36 cellular contexts compared by ENCODE assay signal in genomic region chr11:96635655-96636054, GRCh38.
"Had no signal": no experiment of that assay in that cellular context is flagged by ENCODE, and none has a peak within 500 bp of the region (broad histone marks: within the 10 kb centered on the region; RNA-seq: fewer than 3 reads in every experiment).

No MANE protein-coding gene starts in this region.

- H3K27ac Mint-ChIP-seq: activated B cell treated with CpG ODN at 0.5 μM for 24 hours; activated CD4-positive, alpha-beta memory T cell treated with anti-CD3 and anti-CD28 coated beads for 36 hours; activated CD4-positive, alpha-beta T cell treated with anti-CD3 and anti-CD28 coated beads, Interleukin-2, amount 10 ng/mL, durations not matched to agents 24 days and 14 days; activated CD8-positive, alpha-beta T cell treated with anti-CD3 and anti-CD28 coated beads for 36 hours; activated naive CD4-positive, alpha-beta T cell treated with anti-CD3 and anti-CD28 coated beads for 36 hours; activated naive CD4-positive, alpha-beta T cell treated with anti-CD3 and anti-CD28 coated beads, Interleukin-2, amount 50 U/mL, for 72 hours; activated naive CD8-positive, alpha-beta T cell treated with anti-CD3 and anti-CD28 coated beads for 36 hours; activated T-cell treated with anti-CD3 and anti-CD28 coated beads, Interleukin-2, amount 50 U/mL, for 72 hours; activated T-helper 1 cell treated with anti-CD3 and anti-CD28 coated beads, Interleukin-12 subunit alpha, Interleukin-12 subunit beta, Interleukin-2, Interleukin-4 antibody, amounts not matched to agents 30 ng/mL and 10 ng/mL and 1 ng/mL, durations not matched to agents 14 hours and 24 hours and 36 hours; activated T-helper 17 cell treated with anti-CD3 and anti-CD28 coated beads, Interleukin-2, amount 50 U/mL, for 72 hours; T-helper 1 cell treated with Interleukin-12 subunit alpha and Interleukin-12 subunit beta and Interleukin-4 antibody, amounts not matched to agents 30 μg/mL and 1 μg/mL, for 36 hours; T-helper 2 cell treated with Interferon-gamma antibody and Interleukin-4, amounts not matched to agents 5 μg/mL and 100 μg/mL, for 36 hours had no signal

- H3K27ac ChIP-seq: adrenal gland, body of pancreas, brain microvascular endothelial cell, breast epithelium, VCaP had no signal

- H3K27me3 ChIP-seq: adrenal gland, body of pancreas, brain microvascular endothelial cell, breast epithelium had no signal

- DNase-seq: activated B cell treated with CpG ODN at 0.5 μM for 24 hours; activated CD4-positive, alpha-beta memory T cell treated with anti-CD3 and anti-CD28 coated beads for 36 hours; activated CD4-positive, alpha-beta T cell treated with anti-CD3 and anti-CD28 coated beads for 4 hours; activated CD4-positive, alpha-beta T cell treated with anti-CD3 and anti-CD28 coated beads, Interleukin-2, amount 10 ng/mL, durations not matched to agents 24 days and 14 days; activated CD4-positive, alpha-beta T cell treated with anti-CD3 and anti-CD28 coated beads, Interleukin-2, amount 50 U/mL, for 1 hour; activated CD4-positive, alpha-beta T cell treated with anti-CD3 and anti-CD28 coated beads, Interleukin-2, amount 50 U/mL, for 4 hours; activated CD4-positive, CD25-positive, alpha-beta regulatory T cell treated with anti-CD3 and anti-CD28 coated beads, Interleukin-2, amount 50 U/mL, for 72 hours; activated CD8-positive, alpha-beta memory T cell treated with anti-CD3 and anti-CD28 coated beads, Interleukin-2, amount 50 U/mL, for 4 hours; activated CD8-positive, alpha-beta T cell treated with anti-CD3 and anti-CD28 coated beads for 36 hours; activated effector memory CD4-positive, alpha-beta T cell treated with anti-CD3 and anti-CD28 coated beads, Interleukin-2, amount 50 U/mL, for 16 hours; activated gamma-delta T cell treated with Interleukin-2 at 50 U/mL for 16 hours; activated naive CD4-positive, alpha-beta T cell; activated naive CD4-positive, alpha-beta T cell treated with anti-CD3 and anti-CD28 coated beads for 36 hours; activated naive CD4-positive, alpha-beta T cell treated with anti-CD3 and anti-CD28 coated beads, Interleukin-2, amount 50 U/mL, for 16 hours; activated naive CD8-positive, alpha-beta T cell treated with anti-CD3 and anti-CD28 coated beads for 36 hours; activated T-cell treated with anti-CD3 and anti-CD28 coated beads for 4 hours; activated T-cell treated with anti-CD3 and anti-CD28 coated beads, Interleukin-2, amount 50 U/mL, for 1 hour; activated T-cell treated with anti-CD3 and anti-CD28 coated beads, Interleukin-2, amount 50 U/mL, for 4 hours; activated T-cell treated with anti-CD3 and anti-CD28 coated beads, Interleukin-2, amount 50 U/mL, for 72 hours; adrenal gland; amniotic stem cell; body of pancreas; brain microvascular endothelial cell; SW 1271; T-helper 1 cell; T-helper 2 cell; T-helper 9 cell had no signal

- H3K27me3 Mint-ChIP-seq: activated B cell treated with CpG ODN at 0.5 μM for 24 hours; activated CD4-positive, alpha-beta memory T cell treated with anti-CD3 and anti-CD28 coated beads for 36 hours; activated CD4-positive, alpha-beta T cell treated with anti-CD3 and anti-CD28 coated beads, Interleukin-2, amount 10 ng/mL, durations not matched to agents 24 days and 14 days; activated CD8-positive, alpha-beta T cell treated with anti-CD3 and anti-CD28 coated beads for 36 hours; activated naive CD8-positive, alpha-beta T cell treated with anti-CD3 and anti-CD28 coated beads for 36 hours had no signal

- H3K36me3 ChIP-seq: adrenal gland, brain microvascular endothelial cell, breast epithelium had no signal

- H3K4me3 Mint-ChIP-seq: activated B cell treated with CpG ODN at 0.5 μM for 24 hours; activated CD4-positive, alpha-beta memory T cell treated with anti-CD3 and anti-CD28 coated beads for 36 hours; activated CD4-positive, alpha-beta T cell treated with anti-CD3 and anti-CD28 coated beads, Interleukin-2, amount 10 ng/mL, durations not matched to agents 24 days and 14 days; activated CD8-positive, alpha-beta T cell treated with anti-CD3 and anti-CD28 coated beads for 36 hours; activated naive CD4-positive, alpha-beta T cell treated with anti-CD3 and anti-CD28 coated beads for 36 hours; activated naive CD8-positive, alpha-beta T cell treated with anti-CD3 and anti-CD28 coated beads for 36 hours; activated T-cell treated with anti-CD3 and anti-CD28 coated beads, Interleukin-2, amount 50 U/mL, for 4 hours; activated T-cell treated with anti-CD3 and anti-CD28 coated beads, Interleukin-2, amount 50 U/mL, for 72 hours; activated T-helper 1 cell treated with anti-CD3 and anti-CD28 coated beads, Interleukin-12 subunit alpha, Interleukin-12 subunit beta, Interleukin-2, Interleukin-4 antibody, amounts not matched to agents 30 ng/mL and 10 ng/mL and 1 ng/mL, durations not matched to agents 14 hours and 24 hours and 36 hours; activated T-helper 17 cell treated with anti-CD3 and anti-CD28 coated beads, Interleukin-2, amount 50 U/mL, for 72 hours; T-helper 1 cell treated with Interleukin-12 subunit alpha and Interleukin-12 subunit beta and Interleukin-4 antibody, amounts not matched to agents 30 μg/mL and 1 μg/mL, for 36 hours; T-helper 2 cell treated with Interferon-gamma antibody and Interleukin-4, amounts not matched to agents 5 μg/mL and 100 μg/mL, for 36 hours had no signal

- H3K4me1 Mint-ChIP-seq: activated B cell treated with CpG ODN at 0.5 μM for 24 hours; activated CD4-positive, alpha-beta T cell treated with anti-CD3 and anti-CD28 coated beads, Interleukin-2, amount 10 ng/mL, durations not matched to agents 24 days and 14 days; activated naive CD8-positive, alpha-beta T cell treated with anti-CD3 and anti-CD28 coated beads for 36 hours; activated T-helper 17 cell treated with anti-CD3 and anti-CD28 coated beads, Interleukin-2, amount 50 U/mL, for 72 hours had no signal

- H3K9me3 ChIP-seq: adrenal gland, body of pancreas had no signal

- ATAC-seq: activated CD8-positive, alpha-beta T cell treated with anti-CD3 and anti-CD28 coated beads for 36 hours; activated naive CD4-positive, alpha-beta T cell treated with anti-CD3 and anti-CD28 coated beads, Interleukin-2, amount 50 U/mL, for 72 hours; activated T-cell treated with anti-CD3 and anti-CD28 coated beads, Interleukin-2, amount 50 U/mL, for 4 hours; activated T-cell treated with anti-CD3 and anti-CD28 coated beads, Interleukin-2, amount 50 U/mL, for 72 hours; activated T-helper 17 cell treated with anti-CD3 and anti-CD28 coated beads, Interleukin-2, amount 50 U/mL, for 72 hours; body of pancreas had no signal

- H3K9me3 Mint-ChIP-seq: activated CD4-positive, alpha-beta memory T cell treated with anti-CD3 and anti-CD28 coated beads for 36 hours; activated CD8-positive, alpha-beta T cell treated with anti-CD3 and anti-CD28 coated beads for 36 hours; activated naive CD8-positive, alpha-beta T cell treated with anti-CD3 and anti-CD28 coated beads for 36 hours; T-helper 1 cell treated with Interleukin-12 subunit alpha and Interleukin-12 subunit beta and Interleukin-4 antibody, amounts not matched to agents 30 μg/mL and 1 μg/mL, for 36 hours; T-helper 2 cell treated with Interferon-gamma antibody and Interleukin-4, amounts not matched to agents 5 μg/mL and 100 μg/mL, for 36 hours had no signal

- H3K36me3 Mint-ChIP-seq: activated CD4-positive, alpha-beta memory T cell treated with anti-CD3 and anti-CD28 coated beads for 36 hours; activated naive CD4-positive, alpha-beta T cell treated with anti-CD3 and anti-CD28 coated beads, Interleukin-2, amount 50 U/mL, for 72 hours; activated naive CD8-positive, alpha-beta T cell treated with anti-CD3 and anti-CD28 coated beads for 36 hours had no signal

- H3K4me3 ChIP-seq: adrenal gland, body of pancreas, breast epithelium had no signal

- H3K4me1 ChIP-seq: adrenal gland, body of pancreas, breast epithelium had no signal

- FAIRE-seq: astrocyte, TTC549 had no signal
